In genomic region chr2:71332413-71332866, GRCh38 we compare ENCODE assay signal across 8 cellular contexts. TPM values are rescaled to one million over a fixed set of nuclear protein-coding genes. Genes with fewer than 3 reads are reported as not detected.
A peak's percentile ranks its signal among the peaks of the same experiment; 100 is the strongest.
DNase-seq lines count a peak whose midpoint lies in the region; ATAC-seq and TF ChIP-seq lines count a peak whose summit lies in the region.

No MANE protein-coding gene starts in this region.

- H3K4me3 ChIP-seq in BJ (ENCODE audit: low read depth, low read length) (peak overlapping the region; percentile 90), HUES64 (ENCODE audit: low read length) (peak overlapping the region; percentile 93)

- no peaks in the 10 kb centered on the region for H3K27me3 ChIP-seq in BJ (ENCODE audit: control insufficient read depth, insufficient read depth, low read length)
- H3K27me3 ChIP-seq in HUES64 (ENCODE audit: insufficient read depth, low read length): no peaks in the 10 kb centered on the region

- no peaks in the 10 kb centered on the region for H3K9me3 ChIP-seq in HUES64 (ENCODE audit: insufficient read depth, low read depth, low read length)

- H3K4me3 Mint-ChIP-seq in naive B cell: peak overlapping the region; percentile 89 to 100 (median 100)

- peak overlapping the region; percentile 98 for H3K27ac ChIP-seq in HUES64 (ENCODE audit: low read depth, low read length)
- peak overlapping the region; percentile 96 for H3K27ac ChIP-seq in caudate nucleus (ENCODE audit: low read depth, low read length)

- DNase-seq in BJ (ENCODE audit: low read depth): no peak
- no peak for DNase-seq in caudate nucleus (lab: John Stamatoyannopoulos, UW)
- DNase-seq in naive B cell: peak; percentile 4

- H3K36me3 Mint-ChIP-seq in naive B cell: peaks cover 5 to 16% of the 10 kb centered on the region in 2 donors

- POLR2A ChIA-PET in BJ (lab: Charles Lee): no interaction called here

- H3K36me3 ChIP-seq in BJ (ENCODE audit: control insufficient read depth, insufficient read depth, low read length) (no peaks in the 10 kb centered on the region), HUES64 (ENCODE audit: insufficient read depth, low read length) (peaks cover 16% of the 10 kb centered on the region)

- no peak for ATAC-seq in naive B cell (ENCODE audit: low read depth in 2 of 2)
- no peak for ATAC-seq in GM18858 (IDR thresholded peaks at IDR 0.05; ENCODE audit: unreplicated experiment)
- no peak for ATAC-seq in GM21737 (IDR thresholded peaks at IDR 0.05; ENCODE audit: unreplicated experiment)
- no peak for ATAC-seq in GM19351 (IDR thresholded peaks at IDR 0.05; ENCODE audit: unreplicated experiment)
- ATAC-seq in HG02840 (IDR thresholded peaks at IDR 0.05; ENCODE audit: low FRiP score, unreplicated experiment): no peak

- TF ChIP-seq CTCF in BJ (IDR thresholded peaks at IDR 0.05; ENCODE audit: insufficient read depth, low read depth, low read length): no peak

- peak overlapping the region; percentile 98 to 100 (median 100) for H3K27ac Mint-ChIP-seq in naive B cell

- H3K4me1 Mint-ChIP-seq in naive B cell: peaks cover 18 to 53% (median 40%) of the 10 kb centered on the region in 3 donors

- 1% methylated on average over 8 of the region's 8 CpGs for WGBS in HUES64

- CTCF ChIA-PET in BJ (lab: Yijun Ruan, JAX): interaction anchor here (0.8 to 4.1 kb wide), 6 partner anchors 12 to 128 kb away, joined by 3 to 23 read pairs (median 5); no protein-coding TSS in a partner anchor

- peaks cover 28% of the 10 kb centered on the region for H3K4me1 ChIP-seq in HUES64 (ENCODE audit: insufficient read depth, low read length)

- no peaks in the 10 kb centered on the region for H3K9me3 Mint-ChIP-seq in naive B cell

- no peaks in the 10 kb centered on the region for H3K27me3 Mint-ChIP-seq in naive B cell

- peak overlapping the region; percentile 99 for H3K9ac ChIP-seq in HUES64 (ENCODE audit: low read depth, low read length)

RNA-seq across cellular contexts. Expression of gene ZNF638, which starts 0.9 kb away (rescaled TPM):
- polyA plus RNA-seq in BJ (2011; rRNA removed) (44.8 and 75.2 TPM in 2 replicates), naive B cell (ENCODE audit: low read depth in 6 of 6) (10 to 100 TPM; 34.9 to 80.2 (median 50.9) TPM)
- polyA minus RNA-seq in BJ (2011; rRNA and poly(A)+ RNA removed): 65.9 and 81.0 TPM in 2 replicates
- 81.1 TPM for polyA plus RNA-seq in HUES64 (2013, experiment 1 of 2)
- 93.8 TPM for polyA plus RNA-seq in HUES64 (2013, experiment 2 of 2)
